ENCODE assay signal across 14 cellular contexts in the genomic region with DNA sequence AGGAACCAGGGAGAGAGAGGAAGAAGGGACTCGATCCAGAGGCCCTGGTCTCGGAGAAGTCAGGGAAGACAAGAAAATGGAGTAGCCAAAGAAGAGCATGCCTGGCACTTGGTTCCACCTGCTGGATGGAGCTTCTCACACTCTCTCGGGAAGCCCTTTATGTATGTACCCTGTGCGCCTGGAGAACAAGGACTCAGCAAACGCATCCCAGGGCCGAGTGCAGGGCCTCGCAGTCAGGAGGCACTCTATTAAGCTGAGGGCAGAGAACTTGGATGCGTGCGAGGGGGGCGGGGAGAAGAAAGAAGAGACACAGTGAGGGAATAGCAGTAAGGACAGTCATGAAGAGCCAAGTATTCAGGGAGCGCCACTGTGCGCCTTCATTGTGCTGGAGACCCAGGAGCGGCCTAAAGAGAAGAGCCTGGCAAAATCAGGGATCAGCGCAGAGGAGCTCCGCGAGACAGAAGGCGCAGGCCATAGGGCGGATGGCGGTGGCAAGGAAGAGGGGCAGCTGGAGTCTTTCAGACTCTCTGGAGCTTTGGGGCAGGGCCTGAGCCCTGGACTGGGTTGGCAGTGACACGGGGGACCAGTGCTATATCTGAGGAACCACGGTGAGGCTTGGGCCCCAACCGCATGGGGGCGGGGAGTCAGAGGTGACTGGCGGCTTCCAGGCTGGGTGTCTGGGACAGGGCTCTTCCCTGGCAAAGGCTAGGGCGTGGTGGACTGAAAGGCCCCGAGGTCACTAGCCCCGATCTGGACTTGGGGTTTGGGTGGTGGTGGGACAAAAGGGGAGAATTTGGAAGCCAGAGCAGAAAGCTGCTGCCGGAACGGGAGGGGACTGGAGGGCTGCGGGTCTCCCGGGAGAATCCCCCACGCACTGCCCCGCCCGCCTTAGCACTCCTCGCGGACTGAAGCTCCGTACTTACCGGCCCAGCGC. TPM values are rescaled to one million over a fixed set of nuclear protein-coding genes. Genes with fewer than 3 reads are reported as not detected.
DNase-seq lines count a peak whose midpoint lies in the region; ATAC-seq and TF ChIP-seq lines count a peak whose summit lies in the region.
"Had no signal": no experiment of that assay in that cellular context is flagged by ENCODE, and none has a peak within 500 bp of the region (broad histone marks: within the 10 kb centered on the region; RNA-seq: fewer than 3 reads in every experiment).

No MANE protein-coding gene starts in this region.

- H3K9me3 Mint-ChIP-seq in central memory CD8-positive, alpha-beta T cell = no peaks in the 10 kb centered on the region
- H3K9me3 Mint-ChIP-seq: activated T-helper 17 cell treated with anti-CD3 and anti-CD28 coated beads, Interleukin-2, amount 50 U/mL, for 72 hours had no signal

- H4K20me1 ChIP-seq in osteoblast (ENCODE audit: insufficient read depth, low read length) = no peaks in the 10 kb centered on the region

- intact Hi-C loops in head of caudate nucleus (cut with DNase I) = no loop called here

- H3K9me3 ChIP-seq in ES-I3 (ENCODE audit: control insufficient read depth, insufficient read depth, low read length) (no peaks in the 10 kb centered on the region), HUES64 (ENCODE audit: insufficient read depth, low read depth, low read length) (no peaks in the 10 kb centered on the region), osteoblast (ENCODE audit: low read depth, low read length) (no peaks in the 10 kb centered on the region), gastroesophageal sphincter (no peaks in the 10 kb centered on the region)
- H3K9me3 ChIP-seq: neutrophil, suprapubic skin had no signal

- no peaks in the 10 kb centered on the region for H3K79me2 ChIP-seq in osteoblast (ENCODE audit: insufficient read depth, low read length)

- no peak for TF ChIP-seq POLR2A in gastroesophageal sphincter (IDR thresholded peaks at IDR 0.05)

- no peak for ATAC-seq in central memory CD8-positive, alpha-beta T cell (replicated peaks; ENCODE audit: extremely low read depth, poor library complexity, severe bottlenecking)
- no peak for ATAC-seq in gastroesophageal sphincter
- ATAC-seq: activated T-helper 17 cell treated with anti-CD3 and anti-CD28 coated beads, Interleukin-2, amount 50 U/mL, for 72 hours had no signal

- H3K27me3 ChIP-seq in HUES64 (ENCODE audit: insufficient read depth, low read length) (peaks cover 22% of the 10 kb centered on the region), osteoblast (ENCODE audit: insufficient read depth, low read length) (no peaks in the 10 kb centered on the region), gastroesophageal sphincter (no peaks in the 10 kb centered on the region)
- H3K27me3 ChIP-seq: neutrophil, suprapubic skin had no signal

- no peak overlapping the region for H3K4me3 Mint-ChIP-seq in central memory CD8-positive, alpha-beta T cell

- H3K4me1 ChIP-seq in ES-I3 (ENCODE audit: insufficient read depth, low read length) = peaks cover 21% of the 10 kb centered on the region
- peaks cover 25% of the 10 kb centered on the region for H3K4me1 ChIP-seq in HUES64 (ENCODE audit: insufficient read depth, low read length)
- no peaks in the 10 kb centered on the region for H3K4me1 ChIP-seq in osteoblast (ENCODE audit: insufficient read depth, low read length)
- peaks cover 0 to 23% (median 0%) of the 10 kb centered on the region in 3 donors for H3K4me1 ChIP-seq in gastroesophageal sphincter

- H3K4me1 Mint-ChIP-seq in central memory CD8-positive, alpha-beta T cell = peaks cover 14% of the 10 kb centered on the region

- WGBS in HUES64 = 50% methylated on average over 39 of the region's 39 CpGs
- 66 to 74% methylated on average over 3 to 6 of the region's 39 CpGs for WGBS in gastroesophageal sphincter (ENCODE audit: low coverage in 1 of 2), 2 donors

- no peak for TF ChIP-seq EP300 in gastroesophageal sphincter (IDR thresholded peaks at IDR 0.05)

- H3K27me3 Mint-ChIP-seq in central memory CD8-positive, alpha-beta T cell = no peaks in the 10 kb centered on the region
- H3K27me3 Mint-ChIP-seq: activated T-helper 17 cell treated with anti-CD3 and anti-CD28 coated beads, Interleukin-2, amount 50 U/mL, for 72 hours had no signal

- H2AFZ ChIP-seq in osteoblast (ENCODE audit: low read length) = no peak overlapping the region

- H3K27ac ChIP-seq in HUES64 (ENCODE audit: low read depth, low read length) (no peak overlapping the region), osteoblast (ENCODE audit: low read depth, low read length) (no peak overlapping the region), gastroesophageal sphincter (peak overlapping the region in 2 of 4 donors; percentile 86 to 90)
- H3K27ac ChIP-seq: suprapubic skin had no signal

- DNase-seq in central memory CD8-positive, alpha-beta T cell (ENCODE audit: low spot score in 2 of 2) = no peak
- DNase-seq in osteoblast (ENCODE audit: insufficient read length, low spot score, missing footprints) (peak; percentile 69), midbrain (lab: John Stamatoyannopoulos, UW) (no peak), AG08395 (ENCODE audit: low spot score) (no peak), head of caudate nucleus (no peak)
- DNase-seq: dorsolateral prefrontal cortex; hypothalamus; NK-92 treated with Interleukin-12 subunit alpha and Interleukin-12 subunit beta, amount 100 ng/mL, for 24 hours had no signal

- H3K4me3 ChIP-seq in HUES64 (ENCODE audit: low read length) = peak overlapping the region; percentile 78
- no peak overlapping the region for H3K4me3 ChIP-seq in osteoblast (ENCODE audit: insufficient read depth, low read length)
- H3K4me3 ChIP-seq in gastroesophageal sphincter = no peak overlapping the region

- no peak for TF ChIP-seq CTCF in osteoblast (IDR thresholded peaks at IDR 0.05; ENCODE audit: extremely low read depth, low read depth, low read length)
- peak in 1 of 4 experiments; percentile 35 for TF ChIP-seq CTCF in gastroesophageal sphincter (IDR thresholded peaks at IDR 0.05)

- H3K4me2 ChIP-seq in osteoblast (ENCODE audit: insufficient read depth, low read length) = no peak overlapping the region

- H3K9ac ChIP-seq in ES-I3 (ENCODE audit: low read depth, low read length) (peak overlapping the region; percentile 92; the same call in 1 of the 2 replicates), HUES64 (ENCODE audit: low read depth, low read length) (no peak overlapping the region)

- peak overlapping the region; percentile 55 for H3K27ac Mint-ChIP-seq in central memory CD8-positive, alpha-beta T cell (ENCODE audit: low read depth)
- H3K27ac Mint-ChIP-seq: activated T-helper 17 cell treated with anti-CD3 and anti-CD28 coated beads, Interleukin-2, amount 50 U/mL, for 72 hours had no signal

- H3K36me3 ChIP-seq in ES-I3 (ENCODE audit: insufficient read depth, low read length) = no peaks in the 10 kb centered on the region
- no peaks in the 10 kb centered on the region for H3K36me3 ChIP-seq in HUES64 (ENCODE audit: insufficient read depth, low read length)
- H3K36me3 ChIP-seq in osteoblast (ENCODE audit: insufficient read depth, low read length) = no peaks in the 10 kb centered on the region
- no peaks in the 10 kb centered on the region for H3K36me3 ChIP-seq in gastroesophageal sphincter
- H3K36me3 ChIP-seq: neutrophil, suprapubic skin had no signal

- H3K36me3 Mint-ChIP-seq in central memory CD8-positive, alpha-beta T cell (ENCODE audit: insufficient read depth) = peaks cover 22% of the 10 kb centered on the region

RNA-seq across cellular contexts. Expression of a gene that starts 1.9 kb away (rescaled TPM):
- polyA plus RNA-seq in HUES64 (2013, experiment 1 of 2) = 30.7 TPM
- 34.6 TPM for polyA plus RNA-seq in HUES64 (2013, experiment 2 of 2)
- total RNA-seq in osteoblast (9.0 and 9.1 TPM in 2 replicates), gastroesophageal sphincter (10 to 100 TPM; 19.3 to 97.9 (median 40.6) TPM)
